19 cellular contexts compared by ENCODE assay signal in the genomic region with DNA sequence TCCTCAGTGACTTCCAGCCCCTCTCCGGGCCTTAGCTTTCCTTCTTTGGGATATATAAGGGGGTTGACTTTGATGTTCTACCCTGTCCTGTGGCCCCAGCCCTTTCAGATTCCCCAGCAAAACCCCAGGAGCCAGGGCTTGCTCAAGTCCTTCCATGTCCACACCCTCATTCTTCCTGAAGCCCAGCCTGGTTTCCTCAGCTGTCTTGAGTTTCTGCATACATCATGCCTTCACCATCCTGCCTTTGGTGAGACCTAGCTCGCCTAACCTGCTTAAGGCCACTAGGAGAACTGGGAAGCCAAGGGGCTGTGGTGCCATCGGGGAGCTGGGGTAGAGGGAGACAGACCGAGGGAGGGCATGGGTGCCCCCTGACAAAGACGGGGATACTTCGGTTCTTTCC. TPM values are rescaled to one million over a fixed set of nuclear protein-coding genes. Genes with fewer than 3 reads are reported as not detected.
"Had no signal": no experiment of that assay in that cellular context is flagged by ENCODE, and none has a peak within 500 bp of the region (broad histone marks: within the 10 kb centered on the region; RNA-seq: fewer than 3 reads in every experiment).

No MANE protein-coding gene starts in this region.

- H3K27ac ChIP-seq: gastrocnemius medialis, left ventricle myocardium inferior, lower lobe of right lung, neutrophil, stomach, thoracic aorta, uterus had no signal

- H3K9me3 Mint-ChIP-seq: endodermal cell, nephron, type B pancreatic cell had no signal

- H3K36me3 ChIP-seq: gastrocnemius medialis, neutrophil, uterus had no signal

- DNase-seq: effector CD4-positive, alpha-beta T cell; endodermal cell; gastrocnemius medialis; left ventricle myocardium inferior; lower lobe of right lung; mesenchymal stem cell; midbrain; small intestine; stimulated activated CD4-positive, alpha-beta T cell treated with anti-CD3 and anti-CD28 coated beads, Interleukin-12 subunit alpha, Interleukin-12 subunit beta, amount 100 ng/mL, for 4 hours; stimulated activated naive CD4-positive, alpha-beta T cell; stomach; substantia nigra; uterus had no signal

- H3K27me3 ChIP-seq: gastrocnemius medialis, neutrophil, stomach, uterus had no signal

- H3K36me3 Mint-ChIP-seq: type B pancreatic cell had no signal

- H3K9me3 ChIP-seq: gastrocnemius medialis, left ventricle myocardium inferior, lower lobe of right lung, neutrophil, stomach, thoracic aorta, uterus had no signal

- H3K4me1 ChIP-seq: gastrocnemius medialis, uterus had no signal

- H3K4me3 Mint-ChIP-seq: endodermal cell, nephron, type B pancreatic cell had no signal

- H3K4me3 ChIP-seq: coronary artery, gastrocnemius medialis, left ventricle myocardium inferior, lower lobe of right lung, stomach, thoracic aorta, uterus had no signal

- ATAC-seq: gastrocnemius medialis, lower lobe of right lung, sciatic nerve had no signal

- H3K27ac Mint-ChIP-seq: endodermal cell, type B pancreatic cell had no signal

RNA-seq across cellular contexts. Expression of gene HCRTR1, which starts 44.4 kb away (rescaled TPM):
- total RNA-seq: endodermal cell, lower lobe of right lung, stomach, thoracic aorta, uterus had no signal
